Comparison of ENCODE assay signal across 22 cellular contexts in the genomic region with DNA sequence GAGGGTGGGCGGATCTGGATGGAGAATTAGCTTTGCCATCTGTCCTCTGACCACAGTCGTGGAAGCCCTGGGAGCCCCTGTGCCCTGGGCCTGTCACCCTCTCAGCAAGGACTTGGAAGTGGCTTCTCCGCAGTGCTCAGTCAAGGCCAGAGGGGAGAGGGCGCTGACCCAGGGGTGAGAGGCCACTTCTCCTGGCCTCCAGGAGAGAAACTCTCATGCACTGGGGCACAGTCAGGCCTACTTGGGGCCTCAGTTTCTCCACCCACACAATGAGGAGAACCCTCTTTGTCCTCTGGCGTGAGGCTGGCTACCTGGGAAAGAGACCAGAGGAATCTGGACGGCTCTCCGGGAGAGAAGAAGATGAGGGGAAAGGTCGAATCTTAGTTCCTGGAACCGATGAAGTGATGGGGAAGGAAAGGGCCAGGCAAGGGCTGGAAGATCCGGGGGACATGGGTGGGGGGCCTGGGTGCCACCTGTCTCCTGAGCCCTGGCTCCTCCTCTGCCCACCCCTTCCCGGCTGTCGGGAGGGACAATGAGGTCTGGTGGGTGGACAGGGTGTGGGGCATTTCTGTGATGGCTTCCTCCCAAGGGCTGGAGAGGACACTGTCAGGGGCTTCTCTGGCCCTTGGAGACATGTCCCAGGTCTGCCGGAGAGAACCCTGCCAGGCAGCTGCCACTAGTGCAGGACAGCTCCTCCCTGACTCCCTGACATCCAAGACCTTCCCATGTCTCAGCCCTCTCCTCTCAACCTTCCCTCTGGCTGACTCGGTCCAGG. TPM values are rescaled to one million over a fixed set of nuclear protein-coding genes. Genes with fewer than 3 reads are reported as not detected.
DNase-seq lines count a peak whose midpoint lies in the region; ATAC-seq, FAIRE-seq and TF ChIP-seq lines count a peak whose summit lies in the region.
"Had no signal": no experiment of that assay in that cellular context is flagged by ENCODE, and none has a peak within 500 bp of the region (broad histone marks: within the 10 kb centered on the region; RNA-seq: fewer than 3 reads in every experiment).

No MANE protein-coding gene starts in this region.

- H3K9me3 Mint-ChIP-seq in Calu3 (ENCODE audit: low read depth, unreplicated experiment) (no peaks in the 10 kb centered on the region), memory B cell (no peaks in the 10 kb centered on the region)
- H3K9me3 Mint-ChIP-seq: activated naive CD4-positive, alpha-beta T cell treated with anti-CD3 and anti-CD28 coated beads for 36 hours; stimulated activated naive B cell treated with anti-CD40 and anti-IgM and Interleukin-4, amounts not matched to agents 10 μg/mL and 1 μg/mL and 100 μg/mL, for 72 hours; T-helper 2 cell treated with Interferon-gamma antibody and Interleukin-4, amounts not matched to agents 5 μg/mL and 100 μg/mL, for 36 hours; WTC11 had no signal

- peak overlapping the region; percentile 62; the same call in 1 of the 2 replicates for H3K9ac ChIP-seq in BLaER1

- H3K4me1 Mint-ChIP-seq in Calu3 (ENCODE audit: low read depth, unreplicated experiment) (peaks cover 58% of the 10 kb centered on the region), memory B cell (peaks cover 8% of the 10 kb centered on the region)

- peak overlapping the region; percentile 78 for H3K27ac ChIP-seq in BLaER1
- H3K27ac ChIP-seq in RWPE1, result peak overlapping the region; percentile 89
- H3K27ac ChIP-seq: right atrium auricular region, SJCRH30, tibial nerve had no signal

- H3K27ac Mint-ChIP-seq in Calu3 (ENCODE audit: unreplicated experiment) (peak overlapping the region; percentile 56), memory B cell (peak overlapping the region; percentile 67)
- H3K27ac Mint-ChIP-seq: activated naive CD4-positive, alpha-beta T cell treated with anti-CD3 and anti-CD28 coated beads for 36 hours; T-helper 2 cell treated with Interferon-gamma antibody and Interleukin-4, amounts not matched to agents 5 μg/mL and 100 μg/mL, for 36 hours; WTC11 had no signal

- intact Hi-C loops in Calu3 (cut with micrococcal nuclease; ENCODE audit: unreplicated experiment), result no loop called here

- CTCF ChIA-PET in Calu3 (lab: Charles Lee), result interaction anchor here (1.9 kb wide), 1 partner anchor 11 kb away, joined by 10 read pairs; no protein-coding TSS in a partner anchor
- CTCF ChIA-PET in RWPE1 (lab: Yijun Ruan, JAX), result no interaction called here

- TF ChIP-seq CTCF in Calu3 (IDR thresholded peaks at IDR 0.05; ENCODE audit: unreplicated experiment), result no peak
- no peak for TF ChIP-seq CTCF in RWPE1 (conservative IDR thresholded peaks at IDR 0.05; ENCODE audit: low read depth)

- FAIRE-seq in RCC 7860 (lab: Jason Lieb, UNC), result no peak
- FAIRE-seq: astrocyte had no signal

- no peak overlapping the region for H3K4me3 ChIP-seq in BLaER1
- H3K4me3 ChIP-seq: PC-9, right atrium auricular region, SJCRH30, tibial nerve had no signal

- H3K27me3 ChIP-seq in BLaER1, result no peaks in the 10 kb centered on the region
- H3K27me3 ChIP-seq: right atrium auricular region, SJCRH30, tibial nerve had no signal

- no TSS peak for BruUV-seq in Calu3 (replicated peaks; lab: Mats Ljungman, UMichigan)

- peaks cover 25% of the 10 kb centered on the region; the same call in 1 of the 2 replicates for H3K36me3 ChIP-seq in BLaER1
- H3K36me3 ChIP-seq: SJCRH30 had no signal

- H3K27me3 Mint-ChIP-seq in Calu3 (ENCODE audit: unreplicated experiment), result no peaks in the 10 kb centered on the region
- no peaks in the 10 kb centered on the region for H3K27me3 Mint-ChIP-seq in memory B cell
- H3K27me3 Mint-ChIP-seq: stimulated activated naive B cell treated with anti-CD40 and anti-IgM and Interleukin-4, amounts not matched to agents 10 μg/mL and 1 μg/mL and 100 μg/mL, for 72 hours had no signal

- H3K4me3 Mint-ChIP-seq in Calu3 (ENCODE audit: low read depth, unreplicated experiment) (no peak overlapping the region), memory B cell (no peak overlapping the region)
- H3K4me3 Mint-ChIP-seq: activated naive CD4-positive, alpha-beta T cell treated with anti-CD3 and anti-CD28 coated beads for 36 hours; stimulated activated naive B cell treated with anti-CD40 and anti-IgM and Interleukin-4, amounts not matched to agents 10 μg/mL and 1 μg/mL and 100 μg/mL, for 72 hours; T-helper 2 cell treated with Interferon-gamma antibody and Interleukin-4, amounts not matched to agents 5 μg/mL and 100 μg/mL, for 36 hours; WTC11 had no signal

- peaks cover 73% of the 10 kb centered on the region for H3K36me3 Mint-ChIP-seq in Calu3 (ENCODE audit: insufficient read depth, unreplicated experiment)
- peaks cover 7% of the 10 kb centered on the region for H3K36me3 Mint-ChIP-seq in memory B cell
- H3K36me3 Mint-ChIP-seq: WTC11 had no signal

- H3K4me2 ChIP-seq in BLaER1, result peak overlapping the region; percentile 100

- POLR2A ChIA-PET in RWPE1 (lab: Yijun Ruan, JAX; ENCODE audit: low non-redundant PET), result no interaction called here

- no peak for DNase-seq in Calu3
- no peak for DNase-seq in RWPE1 (ENCODE audit: low spot score)
- DNase-seq in memory B cell (ENCODE audit: low spot score in 2 of 2), result no peak
- no peak for DNase-seq in NK-92 treated with Interleukin-12 subunit alpha and Interleukin-12 subunit beta, amount 100 ng/mL, for 24 hours (lab: John Stamatoyannopoulos, UW)
- DNase-seq in medulla oblongata (ENCODE audit: extremely low spot score), result no peak
- no peak for DNase-seq in RCC 7860 (ENCODE audit: low spot score)
- DNase-seq: effector memory CD4-positive, alpha-beta T cell; NCI-H1417 treated with DMSO at 0.1 percent for 48 hours; NCI-H2171; NCI-H526 treated with DMSO at 0.1 percent for 48 hours; nucleus accumbens; SJCRH30; stimulated activated naive B cell treated with anti-CD40 and anti-IgM and Interleukin-4, amounts not matched to agents 10 μg/mL and 1 μg/mL and 100 μg/mL, for 72 hours had no signal

- H4K20me1 ChIP-seq in BLaER1, result peaks cover 12% of the 10 kb centered on the region

- no peaks in the 10 kb centered on the region for H3K9me3 ChIP-seq in BLaER1
- H3K9me3 ChIP-seq: right atrium auricular region, SJCRH30, tibial nerve had no signal

- H3K4me1 ChIP-seq in BLaER1, result peaks cover 99% of the 10 kb centered on the region
- H3K4me1 ChIP-seq: right atrium auricular region had no signal

- ATAC-seq in memory B cell (ENCODE audit: low read depth), result no peak
- ATAC-seq in HG02678 (IDR thresholded peaks at IDR 0.05; ENCODE audit: unreplicated experiment), result no peak
- ATAC-seq: WTC11 had no signal

RNA-seq across cellular contexts. Expression of a gene that starts 9.1 kb away (rescaled TPM):
- total RNA-seq in Calu3 (2022), result 104 and 125 TPM in 2 replicates

RNA-seq across cellular contexts. Expression of a gene that starts 48.8 kb away (rescaled TPM):
- 82.4 and 107 TPM in 2 replicates for total RNA-seq in Calu3 (2022)
